ENCODE assay signal across 1 cellular context in genomic region chr3:33936171-33936920, GRCh38.
TF ChIP-seq lines count a peak whose summit lies in the region.

No MANE protein-coding gene starts in this region.

TF ChIP-seq in K562, 482 proteins besides CTCF, POLR2A, EP300 and RAD21 (continued from another document):
- no peak for TF ChIP-seq CHD7 (IDR thresholded peaks at IDR 0.05; ENCODE audit: low read depth, low read length)
- TF ChIP-seq CCAR2 (IDR thresholded peaks at IDR 0.05; ENCODE audit: low read depth, low read length) = no peak
- TF ChIP-seq CAMTA2 (CRISPR knock-in tag; conservative IDR thresholded peaks at IDR 0.05) = no peak
- TF ChIP-seq TCF3 (CRISPR knock-in tag; IDR thresholded peaks at IDR 0.05) = peak; percentile 92
- TF ChIP-seq ZBTB26 (CRISPR knock-in tag; IDR thresholded peaks at IDR 0.05) = no peak
